1 cellular context compared by ENCODE assay signal in the genomic region with DNA sequence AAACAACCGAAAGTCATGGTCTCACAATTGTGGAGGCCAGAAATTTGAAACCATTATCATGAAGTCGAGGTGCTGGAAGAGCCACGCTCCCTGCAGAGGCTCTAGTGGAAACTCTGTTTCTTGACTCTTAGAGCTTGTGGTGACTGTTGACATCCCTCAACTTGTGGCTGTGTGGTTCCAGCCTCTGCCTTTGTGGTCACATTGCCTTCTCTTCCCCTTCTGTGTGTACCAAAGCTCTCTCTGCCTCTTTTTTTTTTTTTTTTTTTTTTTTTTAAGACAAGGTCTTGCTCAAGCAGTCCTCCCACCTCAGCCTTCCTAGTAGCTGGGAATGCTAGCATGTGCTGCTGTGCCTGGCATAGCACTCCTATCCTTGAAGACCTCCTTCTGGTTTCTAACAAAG.
TF ChIP-seq lines count a peak whose summit lies in the region.

No MANE protein-coding gene starts in this region.

TF ChIP-seq in WTC11, 78 proteins besides CTCF, POLR2A, EP300 and RAD21 (continued from another document):
- TF ChIP-seq, protein P1, sequence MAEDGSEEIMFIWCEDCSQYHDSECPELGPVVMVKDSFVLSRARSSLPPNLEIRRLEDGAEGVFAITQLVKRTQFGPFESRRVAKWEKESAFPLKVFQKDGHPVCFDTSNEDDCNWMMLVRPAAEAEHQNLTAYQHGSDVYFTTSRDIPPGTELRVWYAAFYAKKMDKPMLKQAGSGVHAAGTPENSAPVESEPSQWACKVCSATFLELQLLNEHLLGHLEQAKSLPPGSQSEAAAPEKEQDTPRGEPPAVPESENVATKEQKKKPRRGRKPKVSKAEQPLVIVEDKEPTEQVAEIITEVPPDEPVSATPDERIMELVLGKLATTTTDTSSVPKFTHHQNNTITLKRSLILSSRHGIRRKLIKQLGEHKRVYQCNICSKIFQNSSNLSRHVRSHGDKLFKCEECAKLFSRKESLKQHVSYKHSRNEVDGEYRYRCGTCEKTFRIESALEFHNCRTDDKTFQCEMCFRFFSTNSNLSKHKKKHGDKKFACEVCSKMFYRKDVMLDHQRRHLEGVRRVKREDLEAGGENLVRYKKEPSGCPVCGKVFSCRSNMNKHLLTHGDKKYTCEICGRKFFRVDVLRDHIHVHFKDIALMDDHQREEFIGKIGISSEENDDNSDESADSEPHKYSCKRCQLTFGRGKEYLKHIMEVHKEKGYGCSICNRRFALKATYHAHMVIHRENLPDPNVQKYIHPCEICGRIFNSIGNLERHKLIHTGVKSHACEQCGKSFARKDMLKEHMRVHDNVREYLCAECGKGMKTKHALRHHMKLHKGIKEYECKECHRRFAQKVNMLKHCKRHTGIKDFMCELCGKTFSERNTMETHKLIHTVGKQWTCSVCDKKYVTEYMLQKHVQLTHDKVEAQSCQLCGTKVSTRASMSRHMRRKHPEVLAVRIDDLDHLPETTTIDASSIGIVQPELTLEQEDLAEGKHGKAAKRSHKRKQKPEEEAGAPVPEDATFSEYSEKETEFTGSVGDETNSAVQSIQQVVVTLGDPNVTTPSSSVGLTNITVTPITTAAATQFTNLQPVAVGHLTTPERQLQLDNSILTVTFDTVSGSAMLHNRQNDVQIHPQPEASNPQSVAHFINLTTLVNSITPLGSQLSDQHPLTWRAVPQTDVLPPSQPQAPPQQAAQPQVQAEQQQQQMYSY (CRISPR knock-in tag; IDR thresholded peaks at IDR 0.05), result no peak
- TF ChIP-seq, protein P2, sequence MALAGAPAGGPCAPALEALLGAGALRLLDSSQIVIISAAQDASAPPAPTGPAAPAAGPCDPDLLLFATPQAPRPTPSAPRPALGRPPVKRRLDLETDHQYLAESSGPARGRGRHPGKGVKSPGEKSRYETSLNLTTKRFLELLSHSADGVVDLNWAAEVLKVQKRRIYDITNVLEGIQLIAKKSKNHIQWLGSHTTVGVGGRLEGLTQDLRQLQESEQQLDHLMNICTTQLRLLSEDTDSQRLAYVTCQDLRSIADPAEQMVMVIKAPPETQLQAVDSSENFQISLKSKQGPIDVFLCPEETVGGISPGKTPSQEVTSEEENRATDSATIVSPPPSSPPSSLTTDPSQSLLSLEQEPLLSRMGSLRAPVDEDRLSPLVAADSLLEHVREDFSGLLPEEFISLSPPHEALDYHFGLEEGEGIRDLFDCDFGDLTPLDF (CRISPR knock-in tag; IDR thresholded peaks at IDR 0.05), result no peak
- no peak for TF ChIP-seq ZBTB21 (CRISPR knock-in tag; IDR thresholded peaks at IDR 0.05; ENCODE audit: borderline replicate concordance)
- no peak for TF ChIP-seq SMAD3 (CRISPR knock-in tag; IDR thresholded peaks at IDR 0.05; ENCODE audit: borderline replicate concordance)
- no peak for TF ChIP-seq JAZF1 (CRISPR knock-in tag; IDR thresholded peaks at IDR 0.05)
- TF ChIP-seq, protein P3, sequence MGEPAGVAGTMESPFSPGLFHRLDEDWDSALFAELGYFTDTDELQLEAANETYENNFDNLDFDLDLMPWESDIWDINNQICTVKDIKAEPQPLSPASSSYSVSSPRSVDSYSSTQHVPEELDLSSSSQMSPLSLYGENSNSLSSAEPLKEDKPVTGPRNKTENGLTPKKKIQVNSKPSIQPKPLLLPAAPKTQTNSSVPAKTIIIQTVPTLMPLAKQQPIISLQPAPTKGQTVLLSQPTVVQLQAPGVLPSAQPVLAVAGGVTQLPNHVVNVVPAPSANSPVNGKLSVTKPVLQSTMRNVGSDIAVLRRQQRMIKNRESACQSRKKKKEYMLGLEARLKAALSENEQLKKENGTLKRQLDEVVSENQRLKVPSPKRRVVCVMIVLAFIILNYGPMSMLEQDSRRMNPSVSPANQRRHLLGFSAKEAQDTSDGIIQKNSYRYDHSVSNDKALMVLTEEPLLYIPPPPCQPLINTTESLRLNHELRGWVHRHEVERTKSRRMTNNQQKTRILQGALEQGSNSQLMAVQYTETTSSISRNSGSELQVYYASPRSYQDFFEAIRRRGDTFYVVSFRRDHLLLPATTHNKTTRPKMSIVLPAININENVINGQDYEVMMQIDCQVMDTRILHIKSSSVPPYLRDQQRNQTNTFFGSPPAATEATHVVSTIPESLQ (CRISPR knock-in tag; IDR thresholded peaks at IDR 0.05), result no peak
- TF ChIP-seq, protein P4, sequence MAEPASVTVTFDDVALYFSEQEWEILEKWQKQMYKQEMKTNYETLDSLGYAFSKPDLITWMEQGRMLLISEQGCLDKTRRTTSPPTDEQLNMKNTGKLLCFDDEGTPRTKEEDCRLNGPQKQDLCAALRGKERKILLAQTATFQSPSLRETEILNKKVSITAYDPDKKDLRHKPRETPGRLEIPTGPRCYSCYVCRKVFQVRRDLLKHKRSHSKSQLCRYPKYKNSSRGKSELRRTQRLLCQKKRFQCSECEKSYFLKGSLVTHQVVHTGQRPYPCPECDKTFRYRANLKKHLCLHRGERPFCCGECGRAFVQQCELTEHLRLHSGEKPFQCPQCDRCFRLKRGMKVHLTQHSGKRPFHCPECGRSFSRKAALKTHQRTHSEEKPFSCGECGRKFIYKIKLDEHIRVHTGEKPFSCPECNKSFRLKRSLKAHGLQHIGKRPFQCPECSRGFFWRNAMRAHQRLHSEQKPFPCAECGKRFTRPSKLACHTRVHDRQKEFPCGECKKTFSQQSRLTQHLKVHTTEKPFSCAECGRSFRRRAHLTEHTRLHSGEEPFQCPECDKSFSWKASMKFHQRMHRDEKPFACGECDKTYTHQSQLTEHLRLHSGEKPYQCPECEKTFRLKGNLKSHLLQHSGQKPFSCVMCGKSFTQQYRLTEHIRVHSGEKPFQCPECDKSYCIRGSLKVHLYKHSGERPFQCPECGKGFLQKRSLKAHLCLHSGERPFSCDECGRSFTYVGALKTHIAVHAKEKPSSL (CRISPR knock-in tag; conservative IDR thresholded peaks at IDR 0.05), result no peak
